Comparison of ENCODE assay signal across 18 cellular contexts in genomic region chr7:78734626-78735025, GRCh38.
DNase-seq lines count a peak whose midpoint lies in the region; FAIRE-seq and TF ChIP-seq lines count a peak whose summit lies in the region.
"Had no signal": no experiment of that assay in that cellular context is flagged by ENCODE, and none has a peak within 500 bp of the region (broad histone marks: within the 10 kb centered on the region; RNA-seq: fewer than 3 reads in every experiment).

No MANE protein-coding gene starts in this region.

- no peak for TF ChIP-seq CTCF in HFF-Myc (IDR thresholded peaks at IDR 0.05; ENCODE audit: low read depth, low read length, missing control alignments)
- no peak for TF ChIP-seq CTCF in keratinocyte (optimal IDR thresholded peaks at IDR 0.05 in 1 of 3, IDR thresholded peaks at IDR 0.05 in 1 of 3, conservative IDR thresholded peaks at IDR 0.05 in 1 of 3; ENCODE audit: extremely low read depth in 1 of 3, insufficient read depth in 2 of 3, low read length in 3 of 3)
- no peak for TF ChIP-seq CTCF in OCI-LY7 (conservative IDR thresholded peaks at IDR 0.05; ENCODE audit: low read length)
- TF ChIP-seq CTCF in stomach (IDR thresholded peaks at IDR 0.05) = no peak

- H3K9me2 ChIP-seq in OCI-LY7 (ENCODE audit: insufficient read depth, low read length) = no peaks in the 10 kb centered on the region

- intact Hi-C loops in OCI-LY7 (cut with micrococcal nuclease; ENCODE audit: unreplicated experiment) (no loop called here), stomach (cut with DNase I; ENCODE audit: low total_unique reads) (no loop called here)

- no peaks in the 10 kb centered on the region for H3K4me1 ChIP-seq in keratinocyte (ENCODE audit: control insufficient read depth, extremely low read depth, insufficient read depth, low read length)
- no peaks in the 10 kb centered on the region for H3K4me1 ChIP-seq in OCI-LY7 (ENCODE audit: insufficient read depth, low read length, poor library complexity, severe bottlenecking)
- H3K4me1 ChIP-seq in stomach = no peaks in the 10 kb centered on the region
- H3K4me1 ChIP-seq: Caco-2, left lung, upper lobe of right lung had no signal

- H3K9me1 ChIP-seq in keratinocyte (ENCODE audit: control insufficient read depth, extremely low read depth, insufficient read depth, low read length) = no peaks in the 10 kb centered on the region

- dilution Hi-C loops in keratinocyte (cut with MboI; ENCODE audit: extremely low pct_ligation_motif_present, low sequenced_read_pairs) = no loop called here

- TF ChIP-seq EP300 in stomach (IDR thresholded peaks at IDR 0.05) = no peak

- H4K20me1 ChIP-seq in keratinocyte (ENCODE audit: control insufficient read depth, extremely low read depth, insufficient read depth, low read length) (no peaks in the 10 kb centered on the region), OCI-LY7 (ENCODE audit: insufficient read depth, low read length) (no peaks in the 10 kb centered on the region)

- no peak overlapping the region for H3K4me3 ChIP-seq in HFF-Myc (replicated peaks; ENCODE audit: low read depth, low read length)
- no peak overlapping the region for H3K4me3 ChIP-seq in keratinocyte (ENCODE audit: control insufficient read depth in 2 of 3, extremely low read depth in 1 of 3, insufficient read depth in 2 of 3, low read depth in 1 of 3, low read length in 3 of 3)
- no peak overlapping the region for H3K4me3 ChIP-seq in OCI-LY7 (ENCODE audit: low read depth, low read length, poor library complexity, severe bottlenecking)
- no peak overlapping the region for H3K4me3 ChIP-seq in stomach
- H3K4me3 ChIP-seq: left lung, upper lobe of right lung had no signal

- no peak overlapping the region for H3K9ac ChIP-seq in keratinocyte (ENCODE audit: control insufficient read depth, extremely low read depth, insufficient read depth, low read length)

- H3K36me3 ChIP-seq in keratinocyte (ENCODE audit: control insufficient read depth in 2 of 2, extremely low read depth in 1 of 2, insufficient read depth in 2 of 2, low read length in 2 of 2) = no peaks in the 10 kb centered on the region
- no peaks in the 10 kb centered on the region for H3K36me3 ChIP-seq in OCI-LY7 (ENCODE audit: insufficient read depth, low read length)
- no peaks in the 10 kb centered on the region for H3K36me3 ChIP-seq in stomach
- H3K36me3 ChIP-seq: left lung, upper lobe of right lung had no signal

- CTCF ChIA-PET in OCI-LY7 (lab: Charles Lee; ENCODE audit: unreplicated experiment) = no interaction called here

- H3K79me2 ChIP-seq in keratinocyte (ENCODE audit: control insufficient read depth, insufficient read depth, low read length) = no peaks in the 10 kb centered on the region
- no peaks in the 10 kb centered on the region for H3K79me2 ChIP-seq in OCI-LY7 (ENCODE audit: insufficient read depth, low read depth, low read length)

- H3K27ac ChIP-seq in keratinocyte (ENCODE audit: control insufficient read depth, insufficient read depth, low read length) = no peak overlapping the region
- no peak overlapping the region for H3K27ac ChIP-seq in OCI-LY7 (ENCODE audit: low read depth, low read length, poor library complexity, severe bottlenecking)
- no peak overlapping the region for H3K27ac ChIP-seq in stomach
- H3K27ac ChIP-seq: left lung, upper lobe of right lung had no signal

- WGBS in stomach, 5 donors = 83 to 88% (median 85%) methylated on average over 6 of the region's 6 CpGs

- no peak for TF ChIP-seq POLR2A in GM12891 (IDR thresholded peaks at IDR 0.05; ENCODE audit: low read depth, low read length)
- no peak for TF ChIP-seq POLR2A in stomach (IDR thresholded peaks at IDR 0.05)

- DNase-seq in GM12891 (ENCODE audit: insufficient read length, low spot score) (no peak), HFF-Myc (ENCODE audit: extremely low read depth, low read depth) (peak; percentile 15), SW480 (ENCODE audit: low spot score) (peak; percentile 58), keratinocyte (ENCODE audit: low read depth, low spot score) (no peak), DMS79 (lab: John Stamatoyannopoulos, UW) (no peak), OCI-LY7 (ENCODE audit: low spot score) (no peak), NCI-H82 treated with DMSO at 0.1 percent for 48 hours (lab: John Stamatoyannopoulos, UW; ENCODE audit: unreplicated experiment) (no peak), stomach (no peak)
- DNase-seq: activated naive CD4-positive, alpha-beta T cell treated with anti-CD3 and anti-CD28 coated beads for 36 hours; Caco-2; H7; hypothalamus; left lung; NCI-H1436; SHP77; stimulated activated naive CD4-positive, alpha-beta T cell treated with Interleukin-2 at 50 U/mL for 16 hours; upper lobe of right lung had no signal

- FAIRE-seq in GM12891 (lab: Jason Lieb, UNC) (peak; percentile 55), keratinocyte (lab: Jason Lieb, UNC) (no peak)
- FAIRE-seq: GM12892 had no signal

- POLR2A ChIA-PET in OCI-LY7 (lab: Charles Lee) = no interaction called here

- no peaks in the 10 kb centered on the region for H3K27me3 ChIP-seq in keratinocyte (ENCODE audit: control insufficient read depth, extremely low read depth, insufficient read depth, low read length)
- H3K27me3 ChIP-seq in stomach = no peaks in the 10 kb centered on the region
- H3K27me3 ChIP-seq: left lung, upper lobe of right lung had no signal

- no peaks in the 10 kb centered on the region for H3K9me3 ChIP-seq in keratinocyte (ENCODE audit: control insufficient read depth, low read depth, low read length)
- H3K9me3 ChIP-seq in OCI-LY7 (ENCODE audit: low read length) = no peaks in the 10 kb centered on the region
- no peaks in the 10 kb centered on the region for H3K9me3 ChIP-seq in stomach
- H3K9me3 ChIP-seq: Caco-2, left lung, upper lobe of right lung had no signal

- peak overlapping the region; percentile 5 for H2AFZ ChIP-seq in keratinocyte (ENCODE audit: control insufficient read depth, low read length)
- no peak overlapping the region for H2AFZ ChIP-seq in OCI-LY7 (ENCODE audit: low read length)

- H3K4me2 ChIP-seq in keratinocyte (ENCODE audit: control insufficient read depth, extremely low read depth, insufficient read depth, low read depth, low read length) (no peak overlapping the region), OCI-LY7 (ENCODE audit: low read length) (no peak overlapping the region)

- BruUV-seq in OCI-LY7 (replicated peaks; lab: Mats Ljungman, UMichigan) = no TSS peak

TF ChIP-seq in GM12891, 5 proteins besides CTCF, POLR2A, EP300 and RAD21:
- TF ChIP-seq SPI1 (IDR thresholded peaks at IDR 0.05; ENCODE audit: low read depth, low read length) = no peak
- no peak for TF ChIP-seq PAX5 (IDR thresholded peaks at IDR 0.05; ENCODE audit: insufficient read depth, low read length, severe bottlenecking)
- TF ChIP-seq POU2F2 (IDR thresholded peaks at IDR 0.05; ENCODE audit: low read depth, low read length) = no peak
- no peak for TF ChIP-seq POLR2AphosphoS5 (IDR thresholded peaks at IDR 0.05; ENCODE audit: low read depth, low read length)
- no peak for TF ChIP-seq TAF1 (IDR thresholded peaks at IDR 0.05; ENCODE audit: low read depth, low read length)

Comparison
In these comparisons a context has a peak if more than half of its experiments do, and no peak if none do; other contexts are left out.
1. DNase-seq: peak in HFF-Myc (single experiment) and SW480 (single experiment); none in GM12891 (single experiment), keratinocyte (single experiment), DMS79 (single experiment), OCI-LY7 (single experiment), NCI-H82 treated with DMSO at 0.1 percent for 48 hours (single experiment) and stomach (single experiment).